ENCODE assay signal across 12 cellular contexts in the genomic region with DNA sequence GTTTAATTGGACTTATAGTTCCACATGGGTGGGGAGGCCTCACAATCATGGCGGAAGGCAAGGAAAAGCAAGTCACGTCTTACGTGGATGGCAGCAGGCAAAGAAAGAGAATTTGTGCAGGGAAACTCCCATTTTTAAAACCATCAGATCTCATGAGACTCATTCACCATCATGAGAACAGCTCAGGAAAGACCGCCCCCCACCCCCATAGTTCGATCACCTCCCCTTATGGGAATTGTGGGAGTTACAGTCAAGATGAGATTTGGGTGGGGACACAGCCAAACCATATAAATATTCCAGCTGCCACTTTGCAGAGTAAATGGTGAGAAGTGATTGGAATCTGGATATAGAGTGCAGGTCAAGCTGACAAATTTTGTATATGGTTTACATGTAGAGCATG.
DNase-seq lines count a peak whose midpoint lies in the region; ATAC-seq, FAIRE-seq and TF ChIP-seq lines count a peak whose summit lies in the region.
"Had no signal": no experiment of that assay in that cellular context is flagged by ENCODE, and none has a peak within 500 bp of the region (broad histone marks: within the 10 kb centered on the region; RNA-seq: fewer than 3 reads in every experiment).

No MANE protein-coding gene starts in this region.

- no peaks in the 10 kb centered on the region for H4K20me1 ChIP-seq in BLaER1

- peaks cover 18% of the 10 kb centered on the region for H3K9me3 Mint-ChIP-seq in activated T-helper 2 cell treated with anti-CD3 and anti-CD28 coated beads, Interferon-gamma antibody, Interleukin-2, Interleukin-4, amounts not matched to agents 10 μg/mL and 5 μg/mL and 100 μg/mL, durations not matched to agents 14 hours and 24 hours and 36 hours
- no peaks in the 10 kb centered on the region for H3K9me3 Mint-ChIP-seq in natural killer cell

- H3K4me3 Mint-ChIP-seq in activated T-helper 2 cell treated with anti-CD3 and anti-CD28 coated beads, Interferon-gamma antibody, Interleukin-2, Interleukin-4, amounts not matched to agents 10 μg/mL and 5 μg/mL and 100 μg/mL, durations not matched to agents 14 hours and 24 hours and 36 hours (ENCODE audit: low read depth), result peak overlapping the region; percentile 51
- no peak overlapping the region for H3K4me3 Mint-ChIP-seq in natural killer cell

- no peaks in the 10 kb centered on the region for H3K27me3 Mint-ChIP-seq in activated T-helper 2 cell treated with anti-CD3 and anti-CD28 coated beads, Interferon-gamma antibody, Interleukin-2, Interleukin-4, amounts not matched to agents 10 μg/mL and 5 μg/mL and 100 μg/mL, durations not matched to agents 14 hours and 24 hours and 36 hours (ENCODE audit: low read depth)
- H3K27me3 Mint-ChIP-seq in natural killer cell (ENCODE audit: low read depth in 2 of 2), result no peaks in the 10 kb centered on the region

- peak overlapping the region; percentile 96 for H3K27ac Mint-ChIP-seq in activated T-helper 2 cell treated with anti-CD3 and anti-CD28 coated beads, Interferon-gamma antibody, Interleukin-2, Interleukin-4, amounts not matched to agents 10 μg/mL and 5 μg/mL and 100 μg/mL, durations not matched to agents 14 hours and 24 hours and 36 hours
- peak overlapping the region; percentile 70 to 93 for H3K27ac Mint-ChIP-seq in natural killer cell

- peaks cover 33% of the 10 kb centered on the region for H3K4me1 ChIP-seq in BLaER1
- H3K4me1 ChIP-seq: prostate gland had no signal

- H3K4me3 ChIP-seq in BLaER1, result no peak overlapping the region
- H3K4me3 ChIP-seq: prostate gland, SK-N-MC had no signal

- DNase-seq in GM12891 (ENCODE audit: insufficient read length, low spot score) (no peak), natural killer cell (no peak), GM03348 (ENCODE audit: low spot score) (no peak)
- no peak for DNase-seq in activated T-helper 2 cell treated with anti-CD3 and anti-CD28 coated beads, Interferon-gamma antibody, Interleukin-2, Interleukin-4, amounts not matched to agents 10 μg/mL and 5 μg/mL and 100 μg/mL, durations not matched to agents 14 hours and 24 hours and 36 hours (ENCODE audit: low spot score)
- DNase-seq: GDM1 had no signal

- H3K9me3 ChIP-seq in BLaER1, result peaks cover 18% of the 10 kb centered on the region
- H3K9me3 ChIP-seq: prostate gland had no signal

- peaks cover 63% of the 10 kb centered on the region for H3K4me1 Mint-ChIP-seq in activated T-helper 2 cell treated with anti-CD3 and anti-CD28 coated beads, Interferon-gamma antibody, Interleukin-2, Interleukin-4, amounts not matched to agents 10 μg/mL and 5 μg/mL and 100 μg/mL, durations not matched to agents 14 hours and 24 hours and 36 hours (ENCODE audit: low read depth)
- H3K4me1 Mint-ChIP-seq in natural killer cell, result peaks cover 26 to 53% of the 10 kb centered on the region in 2 donors

- peak; percentile 33 for FAIRE-seq in GM12891 (lab: Jason Lieb, UNC)

- ATAC-seq in natural killer cell, result no peak
- ATAC-seq in GM21786 (IDR thresholded peaks at IDR 0.05; ENCODE audit: unreplicated experiment), result no peak
- no peak for ATAC-seq in GM21825 (IDR thresholded peaks at IDR 0.05; ENCODE audit: unreplicated experiment)
- no peak for ATAC-seq in GM21381 (IDR thresholded peaks at IDR 0.05; ENCODE audit: unreplicated experiment)

- no peak overlapping the region for H3K27ac ChIP-seq in BLaER1
- H3K27ac ChIP-seq: C4-2B, prostate gland, SK-N-MC had no signal

- peak overlapping the region; percentile 74 for H3K4me2 ChIP-seq in BLaER1

- no peak for TF ChIP-seq CTCF in natural killer cell (IDR thresholded peaks at IDR 0.05)

- peaks cover 12% of the 10 kb centered on the region for H3K36me3 Mint-ChIP-seq in activated T-helper 2 cell treated with anti-CD3 and anti-CD28 coated beads, Interferon-gamma antibody, Interleukin-2, Interleukin-4, amounts not matched to agents 10 μg/mL and 5 μg/mL and 100 μg/mL, durations not matched to agents 14 hours and 24 hours and 36 hours (ENCODE audit: low read depth)
- no peaks in the 10 kb centered on the region for H3K36me3 Mint-ChIP-seq in natural killer cell

- no peaks in the 10 kb centered on the region for H3K27me3 ChIP-seq in BLaER1

- H3K36me3 ChIP-seq in BLaER1, result no peaks in the 10 kb centered on the region
- H3K36me3 ChIP-seq: prostate gland had no signal

- H3K9ac ChIP-seq in BLaER1, result no peak overlapping the region

- intact Hi-C loops in activated T-helper 2 cell treated with anti-CD3 and anti-CD28 coated beads, Interferon-gamma antibody, Interleukin-2, Interleukin-4, amounts not matched to agents 10 μg/mL and 5 μg/mL and 100 μg/mL, durations not matched to agents 14 hours and 24 hours and 36 hours (cut with micrococcal nuclease), result loop anchor here (1.0 to 2.0 kb wide), 5 partner anchors 31 to 155 kb away; no protein-coding TSS in a partner anchor
- intact Hi-C loops in natural killer cell (cut with micrococcal nuclease), result loop anchor here (5.0 kb wide), 1 partner anchor 37 kb away; no protein-coding TSS in a partner anchor

- TF ChIP-seq POLR2A in GM12891 (IDR thresholded peaks at IDR 0.05; ENCODE audit: low read depth, low read length), result no peak

TF ChIP-seq in GM12891, 5 proteins besides CTCF, POLR2A, EP300 and RAD21:
- no peak for TF ChIP-seq POU2F2 (IDR thresholded peaks at IDR 0.05; ENCODE audit: low read depth, low read length)
- no peak for TF ChIP-seq POLR2AphosphoS5 (IDR thresholded peaks at IDR 0.05; ENCODE audit: low read depth, low read length)
- TF ChIP-seq TAF1 (IDR thresholded peaks at IDR 0.05; ENCODE audit: low read depth, low read length), result no peak
- TF ChIP-seq SPI1 (IDR thresholded peaks at IDR 0.05; ENCODE audit: low read depth, low read length), result no peak
- no peak for TF ChIP-seq PAX5 (IDR thresholded peaks at IDR 0.05; ENCODE audit: insufficient read depth, low read length, severe bottlenecking)
